1 cellular context compared by ENCODE assay signal in the genomic region with DNA sequence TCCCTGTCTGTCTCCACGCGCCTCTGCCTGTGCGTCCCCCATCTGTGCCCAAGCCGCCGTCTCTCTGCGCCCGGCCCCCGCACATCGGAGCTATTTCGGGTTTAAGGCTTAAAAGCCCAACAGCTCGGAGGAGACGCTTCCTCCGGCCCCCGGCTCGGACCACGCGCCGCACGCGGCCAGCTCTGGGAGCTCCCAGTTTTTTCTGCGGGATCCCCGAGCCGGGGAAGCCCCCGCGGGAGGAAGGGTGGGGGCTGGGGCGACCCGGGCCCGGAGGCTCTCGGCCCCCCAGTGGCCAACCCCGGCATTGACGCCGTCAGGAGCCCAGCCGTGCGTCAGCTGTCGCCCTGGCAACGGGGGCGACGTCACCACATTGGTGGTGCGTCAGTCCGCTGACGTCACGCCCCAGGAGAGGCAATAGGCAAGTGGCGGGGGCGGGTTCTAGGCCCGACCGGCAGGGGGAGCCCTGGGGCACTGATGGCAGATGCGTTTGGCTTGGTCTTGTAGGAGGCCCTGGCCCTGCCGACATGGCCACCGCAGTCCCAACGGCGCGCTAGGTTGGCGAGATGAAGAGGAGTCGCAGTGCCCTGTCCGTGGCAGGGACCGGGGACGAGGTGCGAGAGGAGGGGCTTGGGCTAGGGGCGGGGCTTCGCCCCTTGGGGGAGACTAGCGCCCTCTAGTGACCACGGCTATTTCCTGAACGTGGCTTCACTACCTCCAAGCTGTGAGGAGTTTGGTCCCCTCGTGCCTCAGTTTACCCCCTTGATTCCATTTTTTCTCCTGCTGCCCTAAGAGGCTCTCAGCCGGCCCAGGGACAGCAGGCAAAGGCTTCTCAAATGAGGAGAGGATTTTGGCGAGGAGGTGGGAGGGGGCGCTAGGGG.
TF ChIP-seq lines count a peak whose summit lies in the region.

No MANE protein-coding gene starts in this region.

TF ChIP-seq in HepG2, 621 proteins besides CTCF, POLR2A, EP300 and RAD21 (continued from another document and continues in another):
- TF ChIP-seq, protein P1, sequence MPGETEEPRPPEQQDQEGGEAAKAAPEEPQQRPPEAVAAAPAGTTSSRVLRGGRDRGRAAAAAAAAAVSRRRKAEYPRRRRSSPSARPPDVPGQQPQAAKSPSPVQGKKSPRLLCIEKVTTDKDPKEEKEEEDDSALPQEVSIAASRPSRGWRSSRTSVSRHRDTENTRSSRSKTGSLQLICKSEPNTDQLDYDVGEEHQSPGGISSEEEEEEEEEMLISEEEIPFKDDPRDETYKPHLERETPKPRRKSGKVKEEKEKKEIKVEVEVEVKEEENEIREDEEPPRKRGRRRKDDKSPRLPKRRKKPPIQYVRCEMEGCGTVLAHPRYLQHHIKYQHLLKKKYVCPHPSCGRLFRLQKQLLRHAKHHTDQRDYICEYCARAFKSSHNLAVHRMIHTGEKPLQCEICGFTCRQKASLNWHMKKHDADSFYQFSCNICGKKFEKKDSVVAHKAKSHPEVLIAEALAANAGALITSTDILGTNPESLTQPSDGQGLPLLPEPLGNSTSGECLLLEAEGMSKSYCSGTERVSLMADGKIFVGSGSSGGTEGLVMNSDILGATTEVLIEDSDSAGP (CRISPR knock-in tag; IDR thresholded peaks at IDR 0.05; ENCODE audit: borderline replicate concordance): peak; percentile 87; the same call in 1 of the 2 replicates
- TF ChIP-seq HNF4G (IDR thresholded peaks at IDR 0.05; ENCODE audit: borderline replicate concordance, low read depth, low read length) (no peak), HNF4G (CRISPR knock-in tag; IDR thresholded peaks at IDR 0.05; ENCODE audit: borderline replicate concordance, low read depth) (peak; percentile 40), RNF2 (conservative IDR thresholded peaks at IDR 0.05; ENCODE audit: low read depth) (peak; percentile 60; the same call in 1 of the 2 replicates), SRY (CRISPR knock-in tag; IDR thresholded peaks at IDR 0.05) (no peak; the same call in 1 of the 2 replicates), ZNF33A (CRISPR knock-in tag; IDR thresholded peaks at IDR 0.05; ENCODE audit: borderline replicate concordance) (no peak), ZSCAN31 (CRISPR knock-in tag; IDR thresholded peaks at IDR 0.05; ENCODE audit: low read depth) (no peak; the same call in 1 of the 2 replicates), SOX13 (IDR thresholded peaks at IDR 0.05) (no peak), SOX13 (CRISPR knock-in tag; conservative IDR thresholded peaks at IDR 0.05 in 1 of 2, IDR thresholded peaks at IDR 0.05 in 1 of 2) (peak in 1 of 2 experiments; percentile 46; a peak in 1 of 4 replicates), SRF (IDR thresholded peaks at IDR 0.05; ENCODE audit: low read depth, low read length) (no peak), ARNT2 (CRISPR knock-in tag; IDR thresholded peaks at IDR 0.05; ENCODE audit: low read depth) (0 out of 2 replicates have a peak, but pooled peaks have one; percentile 79), ZNF12 (CRISPR knock-in tag; IDR thresholded peaks at IDR 0.05) (no peak), TBX2 (CRISPR knock-in tag; IDR thresholded peaks at IDR 0.05; ENCODE audit: borderline replicate concordance) (peak; percentile 62; the same call in 1 of the 2 replicates), NCOR1 (IDR thresholded peaks at IDR 0.05; ENCODE audit: borderline replicate concordance, low read length) (no peak), ZNF138 (CRISPR knock-in tag; IDR thresholded peaks at IDR 0.05; ENCODE audit: low read depth) (no peak), NR1H2 (CRISPR knock-in tag; IDR thresholded peaks at IDR 0.05; ENCODE audit: borderline replicate concordance, low read depth) (no peak), NFE2L2 (IDR thresholded peaks at IDR 0.05; ENCODE audit: low read length) (no peak), ZFP62 (CRISPR knock-in tag; IDR thresholded peaks at IDR 0.05) (no peak), RARG (CRISPR knock-in tag; IDR thresholded peaks at IDR 0.05; ENCODE audit: low read depth) (no peak), ZC3H4 (CRISPR knock-in tag; IDR thresholded peaks at IDR 0.05; ENCODE audit: borderline replicate concordance) (no peak; the same call in 1 of the 2 replicates), TCF7L2 (IDR thresholded peaks at IDR 0.05; ENCODE audit: low read depth, low read length) (no peak), PRMT3 (CRISPR knock-in tag; IDR thresholded peaks at IDR 0.05; ENCODE audit: borderline replicate concordance, low read depth) (no peak), CREB1 (IDR thresholded peaks at IDR 0.05) (peak; percentile 100), CREB1 (CRISPR knock-in tag; IDR thresholded peaks at IDR 0.05) (peak; percentile 99), ZFP41 (CRISPR knock-in tag; IDR thresholded peaks at IDR 0.05; ENCODE audit: borderline replicate concordance) (no peak), STAT5B (CRISPR knock-in tag; IDR thresholded peaks at IDR 0.05) (0 out of 2 replicates have a peak, but pooled peaks have one; percentile 42), YY1 (IDR thresholded peaks at IDR 0.05; ENCODE audit: insufficient read depth, insufficient replicate concordance, low read depth, low read length) (peak; percentile 67), ZNF44 (CRISPR knock-in tag; IDR thresholded peaks at IDR 0.05) (no peak), AKAP8 (CRISPR knock-in tag; IDR thresholded peaks at IDR 0.05) (no peak)
- TF ChIP-seq, protein P2, sequence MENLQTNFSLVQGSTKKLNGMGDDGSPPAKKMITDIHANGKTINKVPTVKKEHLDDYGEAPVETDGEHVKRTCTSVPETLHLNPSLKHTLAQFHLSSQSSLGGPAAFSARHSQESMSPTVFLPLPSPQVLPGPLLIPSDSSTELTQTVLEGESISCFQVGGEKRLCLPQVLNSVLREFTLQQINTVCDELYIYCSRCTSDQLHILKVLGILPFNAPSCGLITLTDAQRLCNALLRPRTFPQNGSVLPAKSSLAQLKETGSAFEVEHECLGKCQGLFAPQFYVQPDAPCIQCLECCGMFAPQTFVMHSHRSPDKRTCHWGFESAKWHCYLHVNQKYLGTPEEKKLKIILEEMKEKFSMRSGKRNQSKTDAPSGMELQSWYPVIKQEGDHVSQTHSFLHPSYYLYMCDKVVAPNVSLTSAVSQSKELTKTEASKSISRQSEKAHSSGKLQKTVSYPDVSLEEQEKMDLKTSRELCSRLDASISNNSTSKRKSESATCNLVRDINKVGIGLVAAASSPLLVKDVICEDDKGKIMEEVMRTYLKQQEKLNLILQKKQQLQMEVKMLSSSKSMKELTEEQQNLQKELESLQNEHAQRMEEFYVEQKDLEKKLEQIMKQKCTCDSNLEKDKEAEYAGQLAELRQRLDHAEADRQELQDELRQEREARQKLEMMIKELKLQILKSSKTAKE (CRISPR knock-in tag; IDR thresholded peaks at IDR 0.05; ENCODE audit: borderline replicate concordance): no peak; the same call in 1 of the 2 replicates
- TF ChIP-seq, protein P3, sequence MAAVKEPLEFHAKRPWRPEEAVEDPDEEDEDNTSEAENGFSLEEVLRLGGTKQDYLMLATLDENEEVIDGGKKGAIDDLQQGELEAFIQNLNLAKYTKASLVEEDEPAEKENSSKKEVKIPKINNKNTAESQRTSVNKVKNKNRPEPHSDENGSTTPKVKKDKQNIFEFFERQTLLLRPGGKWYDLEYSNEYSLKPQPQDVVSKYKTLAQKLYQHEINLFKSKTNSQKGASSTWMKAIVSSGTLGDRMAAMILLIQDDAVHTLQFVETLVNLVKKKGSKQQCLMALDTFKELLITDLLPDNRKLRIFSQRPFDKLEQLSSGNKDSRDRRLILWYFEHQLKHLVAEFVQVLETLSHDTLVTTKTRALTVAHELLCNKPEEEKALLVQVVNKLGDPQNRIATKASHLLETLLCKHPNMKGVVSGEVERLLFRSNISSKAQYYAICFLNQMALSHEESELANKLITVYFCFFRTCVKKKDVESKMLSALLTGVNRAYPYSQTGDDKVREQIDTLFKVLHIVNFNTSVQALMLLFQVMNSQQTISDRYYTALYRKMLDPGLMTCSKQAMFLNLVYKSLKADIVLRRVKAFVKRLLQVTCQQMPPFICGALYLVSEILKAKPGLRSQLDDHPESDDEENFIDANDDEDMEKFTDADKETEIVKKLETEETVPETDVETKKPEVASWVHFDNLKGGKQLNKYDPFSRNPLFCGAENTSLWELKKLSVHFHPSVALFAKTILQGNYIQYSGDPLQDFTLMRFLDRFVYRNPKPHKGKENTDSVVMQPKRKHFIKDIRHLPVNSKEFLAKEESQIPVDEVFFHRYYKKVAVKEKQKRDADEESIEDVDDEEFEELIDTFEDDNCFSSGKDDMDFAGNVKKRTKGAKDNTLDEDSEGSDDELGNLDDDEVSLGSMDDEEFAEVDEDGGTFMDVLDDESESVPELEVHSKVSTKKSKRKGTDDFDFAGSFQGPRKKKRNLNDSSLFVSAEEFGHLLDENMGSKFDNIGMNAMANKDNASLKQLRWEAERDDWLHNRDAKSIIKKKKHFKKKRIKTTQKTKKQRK (IDR thresholded peaks at IDR 0.05; ENCODE audit: low read length): no peak
- TF ChIP-seq, protein P4, sequence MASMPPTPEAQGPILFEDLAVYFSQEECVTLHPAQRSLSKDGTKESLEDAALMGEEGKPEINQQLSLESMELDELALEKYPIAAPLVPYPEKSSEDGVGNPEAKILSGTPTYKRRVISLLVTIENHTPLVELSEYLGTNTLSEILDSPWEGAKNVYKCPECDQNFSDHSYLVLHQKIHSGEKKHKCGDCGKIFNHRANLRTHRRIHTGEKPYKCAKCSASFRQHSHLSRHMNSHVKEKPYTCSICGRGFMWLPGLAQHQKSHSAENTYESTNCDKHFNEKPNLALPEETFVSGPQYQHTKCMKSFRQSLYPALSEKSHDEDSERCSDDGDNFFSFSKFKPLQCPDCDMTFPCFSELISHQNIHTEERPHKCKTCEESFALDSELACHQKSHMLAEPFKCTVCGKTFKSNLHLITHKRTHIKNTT (CRISPR knock-in tag; IDR thresholded peaks at IDR 0.05): 0 out of 2 replicates have a peak, but pooled peaks have one; percentile 54
- TF ChIP-seq, protein P5, sequence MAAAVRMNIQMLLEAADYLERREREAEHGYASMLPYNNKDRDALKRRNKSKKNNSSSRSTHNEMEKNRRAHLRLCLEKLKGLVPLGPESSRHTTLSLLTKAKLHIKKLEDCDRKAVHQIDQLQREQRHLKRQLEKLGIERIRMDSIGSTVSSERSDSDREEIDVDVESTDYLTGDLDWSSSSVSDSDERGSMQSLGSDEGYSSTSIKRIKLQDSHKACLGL (CRISPR knock-in tag; IDR thresholded peaks at IDR 0.05): peak; percentile 66
- TF ChIP-seq, protein P6, sequence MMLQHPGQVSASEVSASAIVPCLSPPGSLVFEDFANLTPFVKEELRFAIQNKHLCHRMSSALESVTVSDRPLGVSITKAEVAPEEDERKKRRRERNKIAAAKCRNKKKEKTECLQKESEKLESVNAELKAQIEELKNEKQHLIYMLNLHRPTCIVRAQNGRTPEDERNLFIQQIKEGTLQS (CRISPR knock-in tag; IDR thresholded peaks at IDR 0.05): peak; percentile 76; the same call in 1 of the 2 replicates
- TF ChIP-seq, protein P7, sequence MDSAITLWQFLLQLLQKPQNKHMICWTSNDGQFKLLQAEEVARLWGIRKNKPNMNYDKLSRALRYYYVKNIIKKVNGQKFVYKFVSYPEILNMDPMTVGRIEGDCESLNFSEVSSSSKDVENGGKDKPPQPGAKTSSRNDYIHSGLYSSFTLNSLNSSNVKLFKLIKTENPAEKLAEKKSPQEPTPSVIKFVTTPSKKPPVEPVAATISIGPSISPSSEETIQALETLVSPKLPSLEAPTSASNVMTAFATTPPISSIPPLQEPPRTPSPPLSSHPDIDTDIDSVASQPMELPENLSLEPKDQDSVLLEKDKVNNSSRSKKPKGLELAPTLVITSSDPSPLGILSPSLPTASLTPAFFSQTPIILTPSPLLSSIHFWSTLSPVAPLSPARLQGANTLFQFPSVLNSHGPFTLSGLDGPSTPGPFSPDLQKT (CRISPR knock-in tag; IDR thresholded peaks at IDR 0.05; ENCODE audit: borderline replicate concordance): no peak
- TF ChIP-seq, protein P8, sequence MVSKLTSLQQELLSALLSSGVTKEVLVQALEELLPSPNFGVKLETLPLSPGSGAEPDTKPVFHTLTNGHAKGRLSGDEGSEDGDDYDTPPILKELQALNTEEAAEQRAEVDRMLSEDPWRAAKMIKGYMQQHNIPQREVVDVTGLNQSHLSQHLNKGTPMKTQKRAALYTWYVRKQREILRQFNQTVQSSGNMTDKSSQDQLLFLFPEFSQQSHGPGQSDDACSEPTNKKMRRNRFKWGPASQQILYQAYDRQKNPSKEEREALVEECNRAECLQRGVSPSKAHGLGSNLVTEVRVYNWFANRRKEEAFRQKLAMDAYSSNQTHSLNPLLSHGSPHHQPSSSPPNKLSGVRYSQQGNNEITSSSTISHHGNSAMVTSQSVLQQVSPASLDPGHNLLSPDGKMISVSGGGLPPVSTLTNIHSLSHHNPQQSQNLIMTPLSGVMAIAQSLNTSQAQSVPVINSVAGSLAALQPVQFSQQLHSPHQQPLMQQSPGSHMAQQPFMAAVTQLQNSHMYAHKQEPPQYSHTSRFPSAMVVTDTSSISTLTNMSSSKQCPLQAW (CRISPR knock-in tag; IDR thresholded peaks at IDR 0.05): peak; percentile 86
- TF ChIP-seq, protein P9, sequence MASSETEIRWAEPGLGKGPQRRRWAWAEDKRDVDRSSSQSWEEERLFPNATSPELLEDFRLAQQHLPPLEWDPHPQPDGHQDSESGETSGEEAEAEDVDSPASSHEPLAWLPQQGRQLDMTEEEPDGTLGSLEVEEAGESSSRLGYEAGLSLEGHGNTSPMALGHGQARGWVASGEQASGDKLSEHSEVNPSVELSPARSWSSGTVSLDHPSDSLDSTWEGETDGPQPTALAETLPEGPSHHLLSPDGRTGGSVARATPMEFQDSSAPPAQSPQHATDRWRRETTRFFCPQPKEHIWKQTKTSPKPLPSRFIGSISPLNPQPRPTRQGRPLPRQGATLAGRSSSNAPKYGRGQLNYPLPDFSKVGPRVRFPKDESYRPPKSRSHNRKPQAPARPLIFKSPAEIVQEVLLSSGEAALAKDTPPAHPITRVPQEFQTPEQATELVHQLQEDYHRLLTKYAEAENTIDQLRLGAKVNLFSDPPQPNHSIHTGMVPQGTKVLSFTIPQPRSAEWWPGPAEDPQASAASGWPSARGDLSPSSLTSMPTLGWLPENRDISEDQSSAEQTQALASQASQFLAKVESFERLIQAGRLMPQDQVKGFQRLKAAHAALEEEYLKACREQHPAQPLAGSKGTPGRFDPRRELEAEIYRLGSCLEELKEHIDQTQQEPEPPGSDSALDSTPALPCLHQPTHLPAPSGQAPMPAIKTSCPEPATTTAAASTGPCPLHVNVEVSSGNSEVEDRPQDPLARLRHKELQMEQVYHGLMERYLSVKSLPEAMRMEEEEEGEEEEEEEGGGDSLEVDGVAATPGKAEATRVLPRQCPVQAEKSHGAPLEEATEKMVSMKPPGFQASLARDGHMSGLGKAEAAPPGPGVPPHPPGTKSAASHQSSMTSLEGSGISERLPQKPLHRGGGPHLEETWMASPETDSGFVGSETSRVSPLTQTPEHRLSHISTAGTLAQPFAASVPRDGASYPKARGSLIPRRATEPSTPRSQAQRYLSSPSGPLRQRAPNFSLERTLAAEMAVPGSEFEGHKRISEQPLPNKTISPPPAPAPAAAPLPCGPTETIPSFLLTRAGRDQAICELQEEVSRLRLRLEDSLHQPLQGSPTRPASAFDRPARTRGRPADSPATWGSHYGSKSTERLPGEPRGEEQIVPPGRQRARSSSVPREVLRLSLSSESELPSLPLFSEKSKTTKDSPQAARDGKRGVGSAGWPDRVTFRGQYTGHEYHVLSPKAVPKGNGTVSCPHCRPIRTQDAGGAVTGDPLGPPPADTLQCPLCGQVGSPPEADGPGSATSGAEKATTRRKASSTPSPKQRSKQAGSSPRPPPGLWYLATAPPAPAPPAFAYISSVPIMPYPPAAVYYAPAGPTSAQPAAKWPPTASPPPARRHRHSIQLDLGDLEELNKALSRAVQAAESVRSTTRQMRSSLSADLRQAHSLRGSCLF (CRISPR knock-in tag; IDR thresholded peaks at IDR 0.05; ENCODE audit: borderline replicate concordance): no peak
